ENCODE assay signal across 15 cellular contexts in the genomic region with DNA sequence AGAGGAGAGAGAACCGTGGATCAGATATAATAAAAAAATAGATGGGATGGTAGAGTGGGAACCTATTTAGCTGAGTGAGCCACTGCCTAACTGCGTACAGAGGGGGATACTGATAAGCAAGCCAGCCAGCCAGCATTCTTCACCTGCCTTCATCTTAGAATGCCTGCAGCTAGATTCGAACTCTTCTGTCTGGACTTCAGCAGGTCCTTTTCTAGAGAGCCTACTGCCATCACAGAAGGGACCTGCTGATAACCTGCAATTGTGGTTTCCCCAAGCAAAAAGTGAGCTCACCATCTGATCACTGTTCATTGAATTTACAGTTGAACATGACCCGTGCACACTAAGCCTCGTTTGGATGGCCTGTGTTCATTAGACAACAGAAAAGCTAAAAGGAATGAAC.
DNase-seq lines count a peak whose midpoint lies in the region; ATAC-seq and TF ChIP-seq lines count a peak whose summit lies in the region.
"Had no signal": no experiment of that assay in that cellular context is flagged by ENCODE, and none has a peak within 500 bp of the region (broad histone marks: within the 10 kb centered on the region; RNA-seq: fewer than 3 reads in every experiment).

No MANE protein-coding gene starts in this region.

- peak overlapping the region; percentile 70 for H3K4me2 ChIP-seq in MM.1S (ENCODE audit: low read depth, low read length)

- H3K27ac Mint-ChIP-seq in activated CD4-positive, alpha-beta T cell treated with anti-CD3 and anti-CD28 coated beads, Interleukin-2, amount 10 ng/mL, durations not matched to agents 24 days and 14 days = peak overlapping the region; percentile 82
- H3K27ac Mint-ChIP-seq in activated T-helper 2 cell treated with anti-CD3 and anti-CD28 coated beads, Interferon-gamma antibody, Interleukin-2, Interleukin-4, amounts not matched to agents 10 μg/mL and 5 μg/mL and 100 μg/mL, durations not matched to agents 14 hours and 24 hours and 36 hours = peak overlapping the region; percentile 75
- H3K27ac Mint-ChIP-seq in naive thymus-derived CD8-positive, alpha-beta T cell = peak overlapping the region; percentile 91 to 100 (median 95)

- peaks cover 4% of the 10 kb centered on the region for H3K9me3 Mint-ChIP-seq in activated CD4-positive, alpha-beta T cell treated with anti-CD3 and anti-CD28 coated beads, Interleukin-2, amount 10 ng/mL, durations not matched to agents 24 days and 14 days
- H3K9me3 Mint-ChIP-seq in activated T-helper 2 cell treated with anti-CD3 and anti-CD28 coated beads, Interferon-gamma antibody, Interleukin-2, Interleukin-4, amounts not matched to agents 10 μg/mL and 5 μg/mL and 100 μg/mL, durations not matched to agents 14 hours and 24 hours and 36 hours = peaks cover 4% of the 10 kb centered on the region
- peaks cover 0 to 5% (median 0%) of the 10 kb centered on the region in 9 donors for H3K9me3 Mint-ChIP-seq in naive thymus-derived CD8-positive, alpha-beta T cell

- H3F3A ChIP-seq in MM.1S (ENCODE audit: insufficient read depth, low read length) = peaks cover 43% of the 10 kb centered on the region

- H3K36me3 Mint-ChIP-seq in activated CD4-positive, alpha-beta T cell treated with anti-CD3 and anti-CD28 coated beads, Interleukin-2, amount 10 ng/mL, durations not matched to agents 24 days and 14 days (ENCODE audit: low read depth) = peaks cover 48% of the 10 kb centered on the region
- peaks cover 64% of the 10 kb centered on the region for H3K36me3 Mint-ChIP-seq in activated T-helper 2 cell treated with anti-CD3 and anti-CD28 coated beads, Interferon-gamma antibody, Interleukin-2, Interleukin-4, amounts not matched to agents 10 μg/mL and 5 μg/mL and 100 μg/mL, durations not matched to agents 14 hours and 24 hours and 36 hours (ENCODE audit: low read depth)
- peaks cover 0 to 56% (median 25%) of the 10 kb centered on the region in 3 donors for H3K36me3 Mint-ChIP-seq in naive thymus-derived CD8-positive, alpha-beta T cell

- no peak for TF ChIP-seq CTCF in MM.1S (IDR thresholded peaks at IDR 0.05; ENCODE audit: low read length)
- TF ChIP-seq CTCF in left ventricle myocardium inferior (IDR thresholded peaks at IDR 0.05; ENCODE audit: borderline replicate concordance) = no peak

- H3K9me3 ChIP-seq in MM.1S (replicated peaks; ENCODE audit: insufficient read depth, low read length) (no peaks in the 10 kb centered on the region), left ventricle myocardium inferior (replicated peaks) (no peaks in the 10 kb centered on the region)

- H3K27ac ChIP-seq in MM.1S (ENCODE audit: low read length) (peak overlapping the region; percentile 87), left ventricle myocardium inferior (replicated peaks) (no peak overlapping the region)

- H3K9ac ChIP-seq in MM.1S (ENCODE audit: low read length) = no peak overlapping the region

- H3K36me3 ChIP-seq in MM.1S (replicated peaks; ENCODE audit: insufficient read depth, low read length) = 0 out of 2 replicates have a peak, but pooled peaks cover 3% of the 10 kb centered on the region
- no peaks in the 10 kb centered on the region for H3K36me3 ChIP-seq in left ventricle myocardium inferior

- peaks cover 88% of the 10 kb centered on the region for H3K79me2 ChIP-seq in MM.1S (ENCODE audit: low read length)

- POLR2A ChIA-PET in naive thymus-derived CD8-positive, alpha-beta T cell (lab: Charles Lee) = interaction anchor here (1.0 to 3.7 kb wide), 6 partner anchors 8 to 108 kb away, joined by 3 to 14 read pairs (median 6); no protein-coding TSS in a partner anchor

- H2AFZ ChIP-seq in MM.1S (ENCODE audit: low read length) = no peak overlapping the region

- no peaks in the 10 kb centered on the region for H3K27me3 ChIP-seq in MM.1S (replicated peaks; ENCODE audit: insufficient read depth, low read length)
- no peaks in the 10 kb centered on the region for H3K27me3 ChIP-seq in left ventricle myocardium inferior (ENCODE audit: low read depth)

- intact Hi-C loops in activated CD4-positive, alpha-beta T cell treated with anti-CD3 and anti-CD28 coated beads, Interleukin-2, amount 10 ng/mL, durations not matched to agents 24 days and 14 days (cut with micrococcal nuclease) = no loop called here
- intact Hi-C loops in activated T-helper 2 cell treated with anti-CD3 and anti-CD28 coated beads, Interferon-gamma antibody, Interleukin-2, Interleukin-4, amounts not matched to agents 10 μg/mL and 5 μg/mL and 100 μg/mL, durations not matched to agents 14 hours and 24 hours and 36 hours (cut with micrococcal nuclease) = no loop called here
- intact Hi-C loops in left ventricle myocardium inferior (cut with micrococcal nuclease) = no loop called here

- peaks cover 51% of the 10 kb centered on the region for H3K4me1 ChIP-seq in MM.1S (ENCODE audit: low read length)
- H3K4me1 ChIP-seq in left ventricle myocardium inferior = peaks cover 10% of the 10 kb centered on the region

- peaks cover 75% of the 10 kb centered on the region for H3K4me1 Mint-ChIP-seq in activated CD4-positive, alpha-beta T cell treated with anti-CD3 and anti-CD28 coated beads, Interleukin-2, amount 10 ng/mL, durations not matched to agents 24 days and 14 days
- H3K4me1 Mint-ChIP-seq in activated T-helper 2 cell treated with anti-CD3 and anti-CD28 coated beads, Interferon-gamma antibody, Interleukin-2, Interleukin-4, amounts not matched to agents 10 μg/mL and 5 μg/mL and 100 μg/mL, durations not matched to agents 14 hours and 24 hours and 36 hours (ENCODE audit: low read depth) = peaks cover 75% of the 10 kb centered on the region
- H3K4me1 Mint-ChIP-seq in naive thymus-derived CD8-positive, alpha-beta T cell = peaks cover 32 to 96% (median 89%) of the 10 kb centered on the region in 4 donors

- no peaks in the 10 kb centered on the region for H3K9me2 ChIP-seq in MM.1S (replicated peaks; ENCODE audit: insufficient read depth, low read length)

- H4K20me1 ChIP-seq in MM.1S (ENCODE audit: insufficient read depth, low read length) = no peaks in the 10 kb centered on the region

- H3K27me3 Mint-ChIP-seq in activated CD4-positive, alpha-beta T cell treated with anti-CD3 and anti-CD28 coated beads, Interleukin-2, amount 10 ng/mL, durations not matched to agents 24 days and 14 days = no peaks in the 10 kb centered on the region
- no peaks in the 10 kb centered on the region for H3K27me3 Mint-ChIP-seq in activated T-helper 2 cell treated with anti-CD3 and anti-CD28 coated beads, Interferon-gamma antibody, Interleukin-2, Interleukin-4, amounts not matched to agents 10 μg/mL and 5 μg/mL and 100 μg/mL, durations not matched to agents 14 hours and 24 hours and 36 hours (ENCODE audit: low read depth)
- H3K27me3 Mint-ChIP-seq in naive thymus-derived CD8-positive, alpha-beta T cell = no peaks in the 10 kb centered on the region

- H3K4me3 ChIP-seq in MM.1S (ENCODE audit: low read length) (no peak overlapping the region), left ventricle myocardium inferior (no peak overlapping the region)
- H3K4me3 ChIP-seq: lung had no signal

- peak; percentile 67 for DNase-seq in activated CD4-positive, alpha-beta T cell treated with anti-CD3 and anti-CD28 coated beads, Interleukin-2, amount 10 ng/mL, durations not matched to agents 24 days and 14 days
- DNase-seq in activated CD4-positive, alpha-beta T cell treated with anti-CD3 and anti-CD28 coated beads, Interleukin-2, amount 50 U/mL, for 4 hours = no peak
- no peak for DNase-seq in MM.1S
- no peak for DNase-seq in activated T-helper 2 cell treated with anti-CD3 and anti-CD28 coated beads, Interferon-gamma antibody, Interleukin-2, Interleukin-4, amounts not matched to agents 10 μg/mL and 5 μg/mL and 100 μg/mL, durations not matched to agents 14 hours and 24 hours and 36 hours (ENCODE audit: low spot score)
- DNase-seq in naive thymus-derived CD8-positive, alpha-beta T cell = no peak
- no peak for DNase-seq in amygdala (lab: John Stamatoyannopoulos, UW)
- no peak for DNase-seq in left ventricle myocardium inferior
- DNase-seq: activated CD8-positive, alpha-beta memory T cell treated with anti-CD3 and anti-CD28 coated beads, Interleukin-2, amount 50 U/mL, for 48 hours; HCEC 1CT; NCI-H187; NCI-H748 treated with DMSO at 0.1 percent for 48 hours; nucleus accumbens; T-helper 9 cell had no signal

- ATAC-seq in naive thymus-derived CD8-positive, alpha-beta T cell = peak in 1 of 2 donors; percentile 21
- ATAC-seq in HG03025 (IDR thresholded peaks at IDR 0.05; ENCODE audit: low FRiP score, unreplicated experiment) = no peak

- H3K4me3 Mint-ChIP-seq in activated CD4-positive, alpha-beta T cell treated with anti-CD3 and anti-CD28 coated beads, Interleukin-2, amount 10 ng/mL, durations not matched to agents 24 days and 14 days = peak overlapping the region; percentile 16
- peak overlapping the region; percentile 27 for H3K4me3 Mint-ChIP-seq in activated T-helper 2 cell treated with anti-CD3 and anti-CD28 coated beads, Interferon-gamma antibody, Interleukin-2, Interleukin-4, amounts not matched to agents 10 μg/mL and 5 μg/mL and 100 μg/mL, durations not matched to agents 14 hours and 24 hours and 36 hours (ENCODE audit: low read depth)
- H3K4me3 Mint-ChIP-seq in naive thymus-derived CD8-positive, alpha-beta T cell = peak overlapping the region in 9 of 10 donors; percentile 34 to 71 (median 61)
